9 cellular contexts compared by ENCODE assay signal in the genomic region with DNA sequence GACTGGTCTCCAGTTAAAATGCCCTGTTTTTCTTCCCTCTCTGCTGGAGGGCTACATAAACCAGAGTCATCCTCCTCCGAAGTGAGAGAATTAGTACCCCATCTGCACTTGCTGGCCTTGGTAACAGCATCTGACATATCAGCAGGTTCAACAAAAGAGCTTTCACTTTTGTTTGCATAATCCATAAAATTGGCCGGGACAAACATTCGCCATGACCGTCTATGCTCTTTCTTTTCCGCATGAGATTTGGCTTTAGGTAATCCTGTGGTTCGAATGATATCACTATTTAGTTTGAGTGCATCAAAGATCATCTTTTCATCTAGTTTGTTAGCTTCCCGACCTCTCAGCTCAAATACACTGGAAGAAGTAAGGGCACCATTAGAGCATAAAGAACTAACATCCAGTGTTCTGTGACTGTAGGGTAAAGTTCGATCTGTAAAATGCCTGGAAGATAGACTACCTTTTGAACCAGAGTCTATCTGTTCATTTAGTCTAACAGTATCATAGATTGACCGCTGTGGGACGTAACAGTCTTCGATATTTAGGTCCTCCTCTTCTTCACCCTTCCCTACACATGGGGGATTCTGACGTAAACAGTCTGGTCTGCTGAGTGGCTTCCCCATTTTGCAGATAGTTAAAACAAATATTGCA.
DNase-seq lines count a peak whose midpoint lies in the region; ATAC-seq, FAIRE-seq and TF ChIP-seq lines count a peak whose summit lies in the region.
"Had no signal": no experiment of that assay in that cellular context is flagged by ENCODE, and none has a peak within 500 bp of the region (broad histone marks: within the 10 kb centered on the region; RNA-seq: fewer than 3 reads in every experiment).

No MANE protein-coding gene starts in this region.

- peak overlapping the region; percentile 95 to 97 for H3K27ac ChIP-seq in breast epithelium
- H3K27ac ChIP-seq in HepG2 (ENCODE audit: extremely low read length, insufficient read depth, low read length), result peak overlapping the region; percentile 92
- H3K27ac ChIP-seq in uterus, result peak overlapping the region; percentile 99 to 100
- H3K27ac ChIP-seq: BLaER1 had no signal

- WGBS in HepG2 (ENCODE audit: low lambda C conversion rate), result under 1% methylated on average over 12 of the region's 12 CpGs

- DNase-seq in breast epithelium (ENCODE audit: low spot score in 2 of 2) (no peak), MCF 10A (ENCODE audit: unreplicated experiment) (no peak), HepG2 (ENCODE audit: low spot score) (peak; percentile 77), uterus (no peak), amygdala (lab: John Stamatoyannopoulos, UW) (no peak), putamen (ENCODE audit: low spot score) (no peak)

- H3K4me1 ChIP-seq in breast epithelium (peaks cover 0 to 5% of the 10 kb centered on the region in 2 donors), HepG2 (ENCODE audit: insufficient read depth, low read length) (peaks cover 63% of the 10 kb centered on the region), uterus (no peaks in the 10 kb centered on the region)

- CTCF ChIA-PET in MCF 10A (lab: Yijun Ruan, JAX), result interaction anchor here (1.0 to 2.6 kb wide), 6 partner anchors 21 to 186 kb away, joined by 3 to 16 read pairs (median 5); no protein-coding TSS in a partner anchor
- CTCF ChIA-PET in HepG2 (lab: Yijun Ruan, JAX; ENCODE audit: low intra/inter-chr PET ratio, low total read pairs), result no interaction called here

- H3K36me3 ChIP-seq in breast epithelium (no peaks in the 10 kb centered on the region), HepG2 (replicated peaks in 1 of 2; ENCODE audit: control insufficient read depth in 1 of 2, insufficient read depth in 2 of 2, low read length in 2 of 2) (peaks cover 2 to 3% of the 10 kb centered on the region in 2 experiments; a peak in 3 of 5 replicates), uterus (no peaks in the 10 kb centered on the region)
- H3K36me3 ChIP-seq: BLaER1 had no signal

- H3K27me3 ChIP-seq in breast epithelium (no peaks in the 10 kb centered on the region), HepG2 (ENCODE audit: control insufficient read depth in 1 of 2, insufficient read depth in 2 of 2, low read length in 2 of 2) (no peaks in the 10 kb centered on the region; a peak in 1 of 5 replicates), uterus (no peaks in the 10 kb centered on the region)

- FAIRE-seq in HepG2 (lab: Jason Lieb, UNC), result peak; percentile 66

- no peak for TF ChIP-seq RAD21 in HepG2 (CRISPR knock-in tag; IDR thresholded peaks at IDR 0.05)

- BruUV-seq in MCF 10A (replicated peaks; lab: Mats Ljungman, UMichigan) (no TSS peak), HepG2 (replicated peaks; lab: Mats Ljungman, UMichigan) (TSS peak; percentile 68)

- no peak for TF ChIP-seq EP300 in HepG2 (IDR thresholded peaks at IDR 0.05; ENCODE audit: low read depth in 2 of 2, low read length in 2 of 2)
- no peak for TF ChIP-seq EP300 in HepG2 (CRISPR knock-in tag; IDR thresholded peaks at IDR 0.05; ENCODE audit: borderline replicate concordance)

- TF ChIP-seq CTCF in breast epithelium (IDR thresholded peaks at IDR 0.05) (no peak), MCF 10A (IDR thresholded peaks at IDR 0.05; ENCODE audit: unreplicated experiment) (no peak), WI38 (IDR thresholded peaks at IDR 0.05; ENCODE audit: low read depth, low read length) (no peak), HepG2 (CRISPR knock-in tag; IDR thresholded peaks at IDR 0.05) (peak; percentile 16; the same call in 1 of the 2 replicates), uterus (IDR thresholded peaks at IDR 0.05) (no peak)

- intact Hi-C loops in breast epithelium (cut with DNase I; ENCODE audit: low total_unique reads), result no loop called here
- intact Hi-C loops in MCF 10A (cut with micrococcal nuclease), result no loop called here
- intact Hi-C loops in HepG2 (cut with micrococcal nuclease; ENCODE audit: unreplicated experiment), result loop anchor here (1.0 to 5.0 kb wide), 2 partner anchors 51 to 59 kb away; no protein-coding TSS in a partner anchor
- intact Hi-C loops in uterus (cut with DNase I; ENCODE audit: low total_unique reads), result loop anchor here (10.0 kb wide), 1 partner anchor 166 kb away; no protein-coding TSS in a partner anchor

- H3K4me3 ChIP-seq in breast epithelium (peak overlapping the region; percentile 62 to 71 (median 68)), WI38 (ENCODE audit: low read depth, low read length) (peak overlapping the region; percentile 68), HepG2 (replicated peaks in 1 of 3; ENCODE audit: insufficient read depth in 1 of 3, low read depth in 2 of 3, low read length in 3 of 3) (peak overlapping the region; percentile 59 to 81 (median 76)), uterus (peak overlapping the region; percentile 71)

- ATAC-seq in HepG2, result peak; percentile 19
- no peak for ATAC-seq in HG02759 (IDR thresholded peaks at IDR 0.05; ENCODE audit: unreplicated experiment)

- no peaks in the 10 kb centered on the region for H3K27me3 Mint-ChIP-seq in MCF 10A (ENCODE audit: insufficient read depth, unreplicated experiment)

- peaks cover 33% of the 10 kb centered on the region for H3K79me2 ChIP-seq in HepG2 (ENCODE audit: insufficient read depth, low read length)

- TF ChIP-seq POLR2A in breast epithelium (IDR thresholded peaks at IDR 0.05), result no peak
- 0 out of 4 replicates have a peak, but pooled peaks of 1 of the 2 experiments have one; percentile 30 for TF ChIP-seq POLR2A in HepG2 (IDR thresholded peaks at IDR 0.05; ENCODE audit: insufficient read depth in 1 of 2, low read depth in 2 of 2, low read length in 2 of 2)
- no peak for TF ChIP-seq POLR2A in uterus (IDR thresholded peaks at IDR 0.05)

- H4K20me1 ChIP-seq in HepG2 (ENCODE audit: insufficient read depth, low read length), result no peaks in the 10 kb centered on the region

- H3K9me3 ChIP-seq in breast epithelium (no peaks in the 10 kb centered on the region), HepG2 (ENCODE audit: low read length) (no peaks in the 10 kb centered on the region), uterus (no peaks in the 10 kb centered on the region)
- H3K9me3 ChIP-seq: BLaER1 had no signal

- H3K9me3 Mint-ChIP-seq in MCF 10A (ENCODE audit: unreplicated experiment), result no peaks in the 10 kb centered on the region

- no peak overlapping the region for H3K27ac Mint-ChIP-seq in MCF 10A (ENCODE audit: low read depth, unreplicated experiment)

- in situ Hi-C loops in HepG2 (cut with HindIII; ENCODE audit: extremely low pct_ligation_motif_present, low pct_unique_long_range_greater_than_20kb), result no loop called here

- H3K4me3 Mint-ChIP-seq in MCF 10A (ENCODE audit: unreplicated experiment), result no peak overlapping the region

- H2AFZ ChIP-seq in HepG2 (ENCODE audit: low read length), result peak overlapping the region; percentile 45

- peak overlapping the region; percentile 79 for H3K4me2 ChIP-seq in HepG2 (ENCODE audit: low read depth, low read length)

- H3K36me3 Mint-ChIP-seq in MCF 10A (ENCODE audit: insufficient read depth, unreplicated experiment), result peaks cover 39% of the 10 kb centered on the region

- POLR2A ChIA-PET in MCF 10A (lab: Yijun Ruan, JAX), result interaction anchor here (1.1 to 1.8 kb wide), 3 partner anchors 10 to 176 kb away, joined by 3 to 9 read pairs (median 8); no protein-coding TSS in a partner anchor
- POLR2A ChIA-PET in HepG2 (lab: Yijun Ruan, JAX), result interaction anchor here (1.1 to 3.4 kb wide), 9 partner anchors 8 to 171 kb away, joined by 3 to 27 read pairs (median 8); no protein-coding TSS in a partner anchor

- peak overlapping the region; percentile 85 for H3K9ac ChIP-seq in HepG2 (ENCODE audit: insufficient read depth, low read depth, low read length)

- peaks cover 12% of the 10 kb centered on the region for H3K4me1 Mint-ChIP-seq in MCF 10A (ENCODE audit: insufficient read depth, unreplicated experiment)

TF ChIP-seq in HepG2, 621 proteins besides CTCF, POLR2A, EP300 and RAD21 (continues in another document):
- peak; percentile 69 for TF ChIP-seq ISL2 (CRISPR knock-in tag; IDR thresholded peaks at IDR 0.05)
- TF ChIP-seq HOXA3 (CRISPR knock-in tag; IDR thresholded peaks at IDR 0.05), result peak; percentile 69; the same call in 1 of the 2 replicates
- TF ChIP-seq, protein P1, sequence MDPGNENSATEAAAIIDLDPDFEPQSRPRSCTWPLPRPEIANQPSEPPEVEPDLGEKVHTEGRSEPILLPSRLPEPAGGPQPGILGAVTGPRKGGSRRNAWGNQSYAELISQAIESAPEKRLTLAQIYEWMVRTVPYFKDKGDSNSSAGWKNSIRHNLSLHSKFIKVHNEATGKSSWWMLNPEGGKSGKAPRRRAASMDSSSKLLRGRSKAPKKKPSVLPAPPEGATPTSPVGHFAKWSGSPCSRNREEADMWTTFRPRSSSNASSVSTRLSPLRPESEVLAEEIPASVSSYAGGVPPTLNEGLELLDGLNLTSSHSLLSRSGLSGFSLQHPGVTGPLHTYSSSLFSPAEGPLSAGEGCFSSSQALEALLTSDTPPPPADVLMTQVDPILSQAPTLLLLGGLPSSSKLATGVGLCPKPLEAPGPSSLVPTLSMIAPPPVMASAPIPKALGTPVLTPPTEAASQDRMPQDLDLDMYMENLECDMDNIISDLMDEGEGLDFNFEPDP (CRISPR knock-in tag; conservative IDR thresholded peaks at IDR 0.05), result 0 out of 2 replicates have a peak, but pooled peaks have one; percentile 93
- no peak for TF ChIP-seq HNRNPLL (IDR thresholded peaks at IDR 0.05; ENCODE audit: low read depth, low read length, poor library complexity, severe bottlenecking)
- no peak for TF ChIP-seq RXRA (CRISPR knock-in tag; IDR thresholded peaks at IDR 0.05)
- TF ChIP-seq EEA1 (CRISPR knock-in tag; IDR thresholded peaks at IDR 0.05; ENCODE audit: borderline replicate concordance), result no peak
- no peak for TF ChIP-seq MAF1 (CRISPR knock-in tag; IDR thresholded peaks at IDR 0.05; ENCODE audit: borderline replicate concordance)
- TF ChIP-seq NFIB (CRISPR knock-in tag; IDR thresholded peaks at IDR 0.05; ENCODE audit: borderline replicate concordance), result no peak
- no peak for TF ChIP-seq SRF (IDR thresholded peaks at IDR 0.05; ENCODE audit: low read depth, low read length)
- TF ChIP-seq PHF21A (CRISPR knock-in tag; IDR thresholded peaks at IDR 0.05), result no peak
- TF ChIP-seq SALL1 (CRISPR knock-in tag; IDR thresholded peaks at IDR 0.05), result peak; percentile 74; the same call in 1 of the 2 replicates
- no peak for TF ChIP-seq IKZF1 (IDR thresholded peaks at IDR 0.05)
- TF ChIP-seq FOXA1 (IDR thresholded peaks at IDR 0.05), result no peak
- no peak for TF ChIP-seq FOXA1 (CRISPR knock-in tag; IDR thresholded peaks at IDR 0.05)
- TF ChIP-seq NCOA1 (CRISPR knock-in tag; IDR thresholded peaks at IDR 0.05), result peak; percentile 74; the same call in 1 of the 2 replicates
- peak; percentile 67; the same call in 1 of the 2 replicates for TF ChIP-seq ZFP36L1 (CRISPR knock-in tag; IDR thresholded peaks at IDR 0.05)

Comparison
In these comparisons a context has a peak if more than half of its experiments do, and no peak if none do; other contexts are left out.
1. intact Hi-C loops: an anchor here in HepG2 (1.0 to 5.0 kb wide) and uterus (10.0 kb wide); none called in breast epithelium and MCF 10A.